Comparison of ENCODE assay signal across 8 cellular contexts in genomic region chr10:114856544-114857287, GRCh38. TPM values are rescaled to one million over a fixed set of nuclear protein-coding genes. Genes with fewer than 3 reads are reported as not detected.
DNase-seq lines count a peak whose midpoint lies in the region; ATAC-seq and TF ChIP-seq lines count a peak whose summit lies in the region.

No MANE protein-coding gene starts in this region.

- peaks cover 6 to 24% of the 10 kb centered on the region in 2 donors for H3K36me3 Mint-ChIP-seq in activated T-cell treated with anti-CD3 and anti-CD28 coated beads, Interleukin-2, amount 50 U/mL, for 72 hours (ENCODE audit: insufficient read depth in 2 of 2)

- H3K9me3 Mint-ChIP-seq in activated T-cell treated with anti-CD3 and anti-CD28 coated beads, Interleukin-2, amount 50 U/mL, for 72 hours, result no peaks in the 10 kb centered on the region

- H3K4me3 ChIP-seq in heart left ventricle, result no peak overlapping the region
- no peak overlapping the region for H3K4me3 ChIP-seq in right atrium auricular region
- no peak overlapping the region for H3K4me3 ChIP-seq in gastroesophageal sphincter
- H3K4me3 ChIP-seq in thoracic aorta, result peak overlapping the region; percentile 50

- H3K27ac ChIP-seq in heart left ventricle (peak overlapping the region in 7 of 12 donors; percentile 7 to 49 (median 15)), right atrium auricular region (peak overlapping the region in 1 of 2 donors; percentile 63), gastroesophageal sphincter (peak overlapping the region in 3 of 4 donors; percentile 0 to 49 (median 21)), thoracic aorta (peak overlapping the region; percentile 62 to 72)

- intact Hi-C loops in heart left ventricle (cut with DNase I) (no loop called here), sciatic nerve (cut with DNase I) (no loop called here)

- H3K36me3 ChIP-seq in heart left ventricle, result peaks cover 0 to 100% (median 98%) of the 10 kb centered on the region in 9 donors
- peaks cover 50% of the 10 kb centered on the region for H3K36me3 ChIP-seq in right atrium auricular region
- peaks cover 0 to 92% of the 10 kb centered on the region in 2 donors for H3K36me3 ChIP-seq in gastroesophageal sphincter
- peaks cover 33% of the 10 kb centered on the region for H3K36me3 ChIP-seq in thoracic aorta

- TF ChIP-seq CTCF in heart left ventricle (IDR thresholded peaks at IDR 0.05) (no peak), right atrium auricular region (IDR thresholded peaks at IDR 0.05) (no peak), gastroesophageal sphincter (IDR thresholded peaks at IDR 0.05) (no peak), thoracic aorta (IDR thresholded peaks at IDR 0.05) (no peak)

- H3K27me3 ChIP-seq in heart left ventricle (no peaks in the 10 kb centered on the region), right atrium auricular region (no peaks in the 10 kb centered on the region), gastroesophageal sphincter (no peaks in the 10 kb centered on the region), thoracic aorta (replicated peaks; ENCODE audit: insufficient read depth) (no peaks in the 10 kb centered on the region)

- H3K4me3 Mint-ChIP-seq in activated T-cell treated with anti-CD3 and anti-CD28 coated beads, Interleukin-2, amount 50 U/mL, for 72 hours, result peak overlapping the region; percentile 47 to 81

- TF ChIP-seq EP300 in gastroesophageal sphincter (IDR thresholded peaks at IDR 0.05), result no peak

- no peak for DNase-seq in heart left ventricle
- DNase-seq in right atrium auricular region (ENCODE audit: low spot score), result no peak
- DNase-seq in activated T-cell treated with anti-CD3 and anti-CD28 coated beads, Interleukin-2, amount 50 U/mL, for 72 hours, result no peak
- DNase-seq in thoracic aorta (ENCODE audit: low spot score), result no peak
- DNase-seq in stimulated activated CD4-positive, alpha-beta T cell treated with anti-CD3 and anti-CD28 coated beads, Interleukin-2, amount 100 ng/mL, for 24 hours, result no peak
- DNase-seq in sciatic nerve (ENCODE audit: low spot score), result no peak

- no peaks in the 10 kb centered on the region for H3K9me3 ChIP-seq in heart left ventricle
- H3K9me3 ChIP-seq in right atrium auricular region, result no peaks in the 10 kb centered on the region
- no peaks in the 10 kb centered on the region for H3K9me3 ChIP-seq in gastroesophageal sphincter
- H3K9me3 ChIP-seq in thoracic aorta, result no peaks in the 10 kb centered on the region

- no peak for TF ChIP-seq POLR2A in heart left ventricle (IDR thresholded peaks at IDR 0.05)
- no peak for TF ChIP-seq POLR2A in gastroesophageal sphincter (IDR thresholded peaks at IDR 0.05)

- no peaks in the 10 kb centered on the region for H3K27me3 Mint-ChIP-seq in activated T-cell treated with anti-CD3 and anti-CD28 coated beads, Interleukin-2, amount 50 U/mL, for 72 hours (ENCODE audit: low read depth)

- H3K4me1 ChIP-seq in heart left ventricle, result peaks cover 0 to 17% (median 0%) of the 10 kb centered on the region in 12 donors
- peaks cover 0 to 10% of the 10 kb centered on the region in 2 donors for H3K4me1 ChIP-seq in right atrium auricular region
- peaks cover 0 to 31% (median 2%) of the 10 kb centered on the region in 3 donors for H3K4me1 ChIP-seq in gastroesophageal sphincter
- peaks cover 12 to 26% of the 10 kb centered on the region in 2 donors for H3K4me1 ChIP-seq in thoracic aorta (ENCODE audit: control insufficient read depth in 1 of 2, low read depth in 2 of 2)

- peak overlapping the region; percentile 96 for H3K27ac Mint-ChIP-seq in activated T-cell treated with anti-CD3 and anti-CD28 coated beads, Interleukin-2, amount 50 U/mL, for 72 hours

- ATAC-seq in heart left ventricle (peak in 3 of 4 donors; percentile 49 to 60 (median 56)), gastroesophageal sphincter (no peak), thoracic aorta (ENCODE audit: insufficient number of reproducible peaks, low FRiP score, low read depth) (no peak), sciatic nerve (no peak), HG03175 (IDR thresholded peaks at IDR 0.05; ENCODE audit: unreplicated experiment) (no peak)
- peak; percentile 77 to 93 for ATAC-seq in activated T-cell treated with anti-CD3 and anti-CD28 coated beads, Interleukin-2, amount 50 U/mL, for 72 hours (replicated peaks in 1 of 2)

- 69 to 75% (median 70%) methylated on average over 9 of the region's 9 CpGs for WGBS in heart left ventricle, 4 donors
- 63 to 68% methylated on average over 6 to 9 of the region's 9 CpGs for WGBS in gastroesophageal sphincter (ENCODE audit: low coverage in 1 of 2), 2 donors

- H3K4me1 Mint-ChIP-seq in activated T-cell treated with anti-CD3 and anti-CD28 coated beads, Interleukin-2, amount 50 U/mL, for 72 hours (ENCODE audit: low read depth), result peaks cover 20% of the 10 kb centered on the region

RNA-seq across cellular contexts. Expression of gene FHIP2A, which starts 35.1 kb away (rescaled TPM):
- total RNA-seq in heart left ventricle (10 to 100 TPM; 18.1 to 34.9 (median 28.7) TPM), right atrium auricular region (10 to 100 TPM; 18.3 to 19.5 TPM), gastroesophageal sphincter (10 to 100 TPM; 33.4 to 51.5 (median 35.9) TPM), thoracic aorta (10 to 100 TPM; 38.4 to 70.5 TPM), sciatic nerve (44.8 TPM)
- polyA plus RNA-seq in heart left ventricle, result 1 to 10 TPM; 4.8 to 9.0 TPM
- total RNA-seq in activated T-cell treated with anti-CD3 and anti-CD28 coated beads, Interleukin-2, amount 50 U/mL, for 72 hours, result 10 to 100 TPM; 20.4 to 25.6 TPM

Comparison
In these comparisons a context has a peak if more than half of its experiments do, and no peak if none do; other contexts are left out.
1. ATAC-seq: peak in heart left ventricle (3 of 4) and activated T-cell treated with anti-CD3 and anti-CD28 coated beads, Interleukin-2, amount 50 U/mL, for 72 hours (2 of 2); none in gastroesophageal sphincter (single experiment), thoracic aorta (single experiment), sciatic nerve (single experiment) and HG03175 (single experiment).